Comparison of ENCODE assay signal across 17 cellular contexts in genomic region chr20:19880256-19881079, GRCh38.
A peak's percentile ranks its signal among the peaks of the same experiment; 100 is the strongest.
DNase-seq lines count a peak whose midpoint lies in the region; ATAC-seq, FAIRE-seq and TF ChIP-seq lines count a peak whose summit lies in the region.
"Had no signal": no experiment of that assay in that cellular context is flagged by ENCODE, and none has a peak within 500 bp of the region (broad histone marks: within the 10 kb centered on the region; RNA-seq: fewer than 3 reads in every experiment).

No MANE protein-coding gene starts in this region.

- FAIRE-seq in RCC 7860 (lab: Jason Lieb, UNC), result peak; percentile 96
- FAIRE-seq: frontal cortex, GM12878 had no signal

- H3K36me3 ChIP-seq in osteoblast (ENCODE audit: insufficient read depth, low read length), result no peaks in the 10 kb centered on the region
- H3K36me3 ChIP-seq: left ventricle myocardium inferior had no signal

- no peaks in the 10 kb centered on the region for H3K9me3 Mint-ChIP-seq in activated CD4-positive, alpha-beta T cell treated with anti-CD3 and anti-CD28 coated beads, Interleukin-2, amount 10 ng/mL, durations not matched to agents 24 days and 14 days
- H3K9me3 Mint-ChIP-seq: central memory CD8-positive, alpha-beta T cell; stimulated activated naive B cell treated with anti-CD40 and anti-IgM and Interleukin-4, amounts not matched to agents 10 μg/mL and 1 μg/mL and 100 μg/mL, for 72 hours had no signal

- no peaks in the 10 kb centered on the region for H3K36me3 Mint-ChIP-seq in activated CD4-positive, alpha-beta T cell treated with anti-CD3 and anti-CD28 coated beads, Interleukin-2, amount 10 ng/mL, durations not matched to agents 24 days and 14 days (ENCODE audit: low read depth)
- H3K36me3 Mint-ChIP-seq: stimulated activated naive B cell treated with anti-CD40 and anti-IgM and Interleukin-4, amounts not matched to agents 10 μg/mL and 1 μg/mL and 100 μg/mL, for 72 hours had no signal

- no peaks in the 10 kb centered on the region for H3K27me3 Mint-ChIP-seq in activated CD4-positive, alpha-beta T cell treated with anti-CD3 and anti-CD28 coated beads, Interleukin-2, amount 10 ng/mL, durations not matched to agents 24 days and 14 days
- H3K27me3 Mint-ChIP-seq: activated CD4-positive, alpha-beta T cell treated with anti-CD3 and anti-CD28 coated beads for 36 hours had no signal

- no peaks in the 10 kb centered on the region for H3K79me2 ChIP-seq in osteoblast (ENCODE audit: insufficient read depth, low read length)

- H3K4me3 ChIP-seq in osteoblast (ENCODE audit: insufficient read depth, low read length), result peak overlapping the region; percentile 28
- H3K4me3 ChIP-seq: GM12878, left ventricle myocardium inferior had no signal

- no peak overlapping the region for H3K27ac Mint-ChIP-seq in activated CD4-positive, alpha-beta T cell treated with anti-CD3 and anti-CD28 coated beads, Interleukin-2, amount 10 ng/mL, durations not matched to agents 24 days and 14 days
- H3K27ac Mint-ChIP-seq: activated CD4-positive, alpha-beta T cell treated with anti-CD3 and anti-CD28 coated beads for 36 hours; stimulated activated naive B cell treated with anti-CD40 and anti-IgM and Interleukin-4, amounts not matched to agents 10 μg/mL and 1 μg/mL and 100 μg/mL, for 72 hours had no signal

- no peaks in the 10 kb centered on the region for H3K9me3 ChIP-seq in osteoblast (ENCODE audit: low read depth, low read length)
- H3K9me3 ChIP-seq: left ventricle myocardium inferior had no signal

- intact Hi-C loops in activated CD4-positive, alpha-beta T cell treated with anti-CD3 and anti-CD28 coated beads, Interleukin-2, amount 10 ng/mL, durations not matched to agents 24 days and 14 days (cut with micrococcal nuclease), result no loop called here

- peaks cover 37% of the 10 kb centered on the region for H3K4me1 ChIP-seq in osteoblast (ENCODE audit: insufficient read depth, low read length)

- DNase-seq in ELF-1 (ENCODE audit: low read depth, low spot score) (peak; percentile 25), RCC 7860 (ENCODE audit: low spot score) (peak; percentile 93), osteoblast (ENCODE audit: insufficient read length, low spot score, missing footprints) (no peak), NCI-H69 (lab: John Stamatoyannopoulos, UW) (no peak)
- DNase-seq in stimulated activated CD4-positive, alpha-beta T cell treated with anti-CD3 and anti-CD28 coated beads, Interleukin-1b, Interleukin-23, amount 100 ng/mL, for 48 hours, result no peak
- no peak for DNase-seq in activated CD4-positive, alpha-beta T cell treated with anti-CD3 and anti-CD28 coated beads, Interleukin-2, amount 10 ng/mL, durations not matched to agents 24 days and 14 days
- DNase-seq: activated CD4-positive, alpha-beta T cell treated with anti-CD3 and anti-CD28 coated beads for 36 hours; COR-L47; left ventricle myocardium inferior; NCI-H1092; NCI-H526; stimulated activated naive B cell treated with anti-CD40 and anti-IgM and Interleukin-4, amounts not matched to agents 10 μg/mL and 1 μg/mL and 100 μg/mL, for 72 hours had no signal

- TF ChIP-seq CTCF in osteoblast (IDR thresholded peaks at IDR 0.05; ENCODE audit: extremely low read depth, low read depth, low read length), result no peak

- peak overlapping the region; percentile 13 for H2AFZ ChIP-seq in osteoblast (ENCODE audit: low read length)

- H3K4me2 ChIP-seq in osteoblast (ENCODE audit: insufficient read depth, low read length), result peak overlapping the region; percentile 75

- H3K27ac ChIP-seq in osteoblast (ENCODE audit: low read depth, low read length), result peak overlapping the region; percentile 91
- H3K27ac ChIP-seq: left ventricle myocardium inferior had no signal

- H3K4me3 Mint-ChIP-seq in activated CD4-positive, alpha-beta T cell treated with anti-CD3 and anti-CD28 coated beads, Interleukin-2, amount 10 ng/mL, durations not matched to agents 24 days and 14 days, result no peak overlapping the region
- H3K4me3 Mint-ChIP-seq: activated CD4-positive, alpha-beta T cell treated with anti-CD3 and anti-CD28 coated beads for 36 hours; central memory CD8-positive, alpha-beta T cell; stimulated activated naive B cell treated with anti-CD40 and anti-IgM and Interleukin-4, amounts not matched to agents 10 μg/mL and 1 μg/mL and 100 μg/mL, for 72 hours had no signal

- H3K27me3 ChIP-seq in osteoblast (ENCODE audit: insufficient read depth, low read length), result no peaks in the 10 kb centered on the region

- no peaks in the 10 kb centered on the region for H3K4me1 Mint-ChIP-seq in activated CD4-positive, alpha-beta T cell treated with anti-CD3 and anti-CD28 coated beads, Interleukin-2, amount 10 ng/mL, durations not matched to agents 24 days and 14 days
- H3K4me1 Mint-ChIP-seq: activated CD4-positive, alpha-beta T cell treated with anti-CD3 and anti-CD28 coated beads for 36 hours had no signal

- no peaks in the 10 kb centered on the region for H4K20me1 ChIP-seq in osteoblast (ENCODE audit: insufficient read depth, low read length)

- ATAC-seq in esophagus mucosa, result peak; percentile 74
- ATAC-seq in HG02973 (IDR thresholded peaks at IDR 0.05; ENCODE audit: unreplicated experiment), result no peak
- ATAC-seq: activated CD4-positive, alpha-beta T cell treated with anti-CD3 and anti-CD28 coated beads for 36 hours; GM12878 had no signal

Comparison
In these comparisons a context has a peak if more than half of its experiments do, and no peak if none do; other contexts are left out.
1. DNase-seq: peak in ELF-1 (single experiment) and RCC 7860 (single experiment); none in osteoblast (single experiment), NCI-H69 (single experiment), stimulated activated CD4-positive, alpha-beta T cell treated with anti-CD3 and anti-CD28 coated beads, Interleukin-1b, Interleukin-23, amount 100 ng/mL, for 48 hours (single experiment) and activated CD4-positive, alpha-beta T cell treated with anti-CD3 and anti-CD28 coated beads, Interleukin-2, amount 10 ng/mL, durations not matched to agents 24 days and 14 days (single experiment).